ENCODE assay signal across 16 cellular contexts in genomic region chr12:25723921-25724491, GRCh38.
DNase-seq lines count a peak whose midpoint lies in the region; ATAC-seq, FAIRE-seq and TF ChIP-seq lines count a peak whose summit lies in the region.
"Had no signal": no experiment of that assay in that cellular context is flagged by ENCODE, and none has a peak within 500 bp of the region (broad histone marks: within the 10 kb centered on the region; RNA-seq: fewer than 3 reads in every experiment).

No MANE protein-coding gene starts in this region.

- FAIRE-seq in pancreas (lab: Jason Lieb, UNC): no peak

- peaks cover 27% of the 10 kb centered on the region for H3K4me1 Mint-ChIP-seq in Calu3 (ENCODE audit: low read depth, unreplicated experiment)
- H3K4me1 Mint-ChIP-seq: activated B cell treated with CpG ODN at 0.5 μM for 24 hours; naive thymus-derived CD8-positive, alpha-beta T cell had no signal

- H3K4me3 Mint-ChIP-seq in Calu3 (ENCODE audit: low read depth, unreplicated experiment): peak overlapping the region; percentile 24
- H3K4me3 Mint-ChIP-seq: activated B cell treated with CpG ODN at 0.5 μM for 24 hours; naive thymus-derived CD8-positive, alpha-beta T cell had no signal

- no peaks in the 10 kb centered on the region for H3K36me3 Mint-ChIP-seq in Calu3 (ENCODE audit: insufficient read depth, unreplicated experiment)
- H3K36me3 Mint-ChIP-seq: naive thymus-derived CD8-positive, alpha-beta T cell had no signal

- BruUV-seq in Calu3 (replicated peaks; lab: Mats Ljungman, UMichigan): no TSS peak

- ATAC-seq in pancreas: peak in 3 of 4 donors; percentile 11 to 44 (median 37)
- ATAC-seq in GM18867 (IDR thresholded peaks at IDR 0.05; ENCODE audit: unreplicated experiment): no peak
- ATAC-seq: body of pancreas; lower lobe of right lung; naive thymus-derived CD8-positive, alpha-beta T cell had no signal

- H3K4me1 ChIP-seq in pancreas: no peaks in the 10 kb centered on the region
- H3K4me1 ChIP-seq: body of pancreas, lower lobe of right lung had no signal

- CTCF ChIA-PET in Calu3 (lab: Charles Lee): no interaction called here

- TF ChIP-seq CTCF in Calu3 (IDR thresholded peaks at IDR 0.05; ENCODE audit: unreplicated experiment): no peak
- no peak for TF ChIP-seq CTCF in astrocyte of the cerebellum (IDR thresholded peaks at IDR 0.05; ENCODE audit: low read depth, low read length, missing control alignments)
- TF ChIP-seq CTCF in fibroblast of pulmonary artery (IDR thresholded peaks at IDR 0.05; ENCODE audit: low read length, missing control alignments): no peak
- no peak for TF ChIP-seq CTCF in pancreas (IDR thresholded peaks at IDR 0.05)

- peak overlapping the region; percentile 54 for H3K27ac Mint-ChIP-seq in Calu3 (ENCODE audit: unreplicated experiment)
- H3K27ac Mint-ChIP-seq: activated B cell treated with CpG ODN at 0.5 μM for 24 hours; naive thymus-derived CD8-positive, alpha-beta T cell had no signal

- H3K27me3 Mint-ChIP-seq in Calu3 (ENCODE audit: unreplicated experiment): no peaks in the 10 kb centered on the region

- intact Hi-C loops in Calu3 (cut with micrococcal nuclease; ENCODE audit: unreplicated experiment) (no loop called here), pancreas (cut with DNase I) (no loop called here)

- no peaks in the 10 kb centered on the region for H3K36me3 ChIP-seq in pancreas
- H3K36me3 ChIP-seq: lower lobe of right lung had no signal

- DNase-seq in Calu3 (no peak), astrocyte of the cerebellum (ENCODE audit: low read depth) (peak; percentile 56), fibroblast of pulmonary artery (ENCODE audit: low read depth) (peak; percentile 61), pancreas (no peak), DMS79 treated with DMSO at 0.1 percent for 48 hours (lab: John Stamatoyannopoulos, UW) (no peak), inferior parietal cortex (ENCODE audit: extremely low spot score) (no peak)
- no peak for DNase-seq in stimulated activated CD4-positive, alpha-beta T cell treated with anti-CD3 and anti-CD28 coated beads, Interleukin-4, amount 100 ng/mL, for 24 hours
- DNase-seq: activated B cell treated with CpG ODN at 0.5 μM for 24 hours; activated effector memory CD4-positive, alpha-beta T cell treated with Interleukin-2 at 50 U/mL for 16 hours; body of pancreas; COR-L47; GDM1; H7; lower lobe of right lung; naive thymus-derived CD8-positive, alpha-beta T cell had no signal

- peaks cover 1% of the 10 kb centered on the region for H3K9me3 Mint-ChIP-seq in Calu3 (ENCODE audit: low read depth, unreplicated experiment)
- H3K9me3 Mint-ChIP-seq: activated B cell treated with CpG ODN at 0.5 μM for 24 hours; naive thymus-derived CD8-positive, alpha-beta T cell had no signal

- in situ Hi-C loops in astrocyte of the cerebellum (cut with HindIII; ENCODE audit: low sequenced_read_pairs): no loop called here

- no peaks in the 10 kb centered on the region for H3K27me3 ChIP-seq in pancreas
- H3K27me3 ChIP-seq: body of pancreas had no signal

- WGBS in pancreas, 2 donors: 41 to 46% methylated on average over 4 of the region's 4 CpGs

- no peaks in the 10 kb centered on the region for H3K9me3 ChIP-seq in pancreas
- H3K9me3 ChIP-seq: body of pancreas, lower lobe of right lung had no signal

- H3K27ac ChIP-seq in pancreas: no peak overlapping the region
- H3K27ac ChIP-seq: lower lobe of right lung had no signal

- H3K4me3 ChIP-seq in astrocyte of the cerebellum (ENCODE audit: low read depth, low read length) (no peak overlapping the region), fibroblast of pulmonary artery (replicated peaks; ENCODE audit: low read depth, low read length) (no peak overlapping the region), pancreas (no peak overlapping the region)
- H3K4me3 ChIP-seq: body of pancreas, lower lobe of right lung had no signal

Comparison
In these comparisons a context has a peak if more than half of its experiments do, and no peak if none do; other contexts are left out.
1. DNase-seq: peak in astrocyte of the cerebellum (single experiment) and fibroblast of pulmonary artery (single experiment); none in Calu3 (single experiment), pancreas (0 of 6), stimulated activated CD4-positive, alpha-beta T cell treated with anti-CD3 and anti-CD28 coated beads, Interleukin-4, amount 100 ng/mL, for 24 hours (single experiment), DMS79 treated with DMSO at 0.1 percent for 48 hours (single experiment) and inferior parietal cortex (single experiment).